ENCODE assay signal across 15 cellular contexts in the genomic region with DNA sequence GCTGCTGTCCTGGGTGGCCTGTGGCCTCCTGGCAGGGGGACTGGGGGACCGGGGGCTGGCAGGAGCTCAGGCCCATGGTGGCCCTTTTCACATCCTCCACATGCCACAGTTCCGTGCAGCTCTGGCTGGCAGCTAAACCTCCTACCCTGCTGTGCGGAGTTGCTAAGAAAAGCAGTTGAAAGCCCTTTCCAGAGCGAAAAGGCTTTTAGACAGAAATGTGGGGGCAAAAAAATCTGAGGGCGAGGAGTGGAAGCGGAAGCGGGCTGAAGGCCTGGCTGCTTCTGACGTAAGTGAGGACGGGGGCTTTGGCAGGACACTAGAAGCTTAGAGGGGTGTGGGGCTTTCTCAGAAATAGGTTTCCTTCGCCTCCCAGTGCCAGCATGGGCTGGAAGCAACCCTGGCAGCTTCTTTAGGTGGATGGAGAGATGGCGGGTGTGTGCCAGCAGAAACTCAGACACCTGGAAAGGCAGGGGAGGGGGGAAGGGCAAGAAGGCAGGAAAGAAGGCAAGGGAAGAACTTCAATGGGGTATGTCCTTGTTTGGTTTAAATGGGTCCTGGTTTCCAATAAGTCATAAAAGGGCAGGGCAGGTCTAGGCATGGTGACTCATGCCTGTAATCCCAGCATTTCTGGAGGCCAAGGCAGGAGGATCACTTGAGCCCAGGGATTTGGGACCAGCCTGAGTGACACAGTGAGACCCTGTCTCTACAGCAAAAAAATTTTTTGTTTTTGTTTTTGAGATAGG. TPM values are rescaled to one million over a fixed set of nuclear protein-coding genes. Genes with fewer than 3 reads are reported as not detected.
DNase-seq lines count a peak whose midpoint lies in the region; ATAC-seq and TF ChIP-seq lines count a peak whose summit lies in the region.
"Had no signal": no experiment of that assay in that cellular context is flagged by ENCODE, and none has a peak within 500 bp of the region (broad histone marks: within the 10 kb centered on the region; RNA-seq: fewer than 3 reads in every experiment).

No MANE protein-coding gene starts in this region.

- H4K5ac ChIP-seq in IMR-90 (ENCODE audit: low read depth, low read length) = no peak overlapping the region

- CTCF ChIA-PET in CD4-positive, alpha-beta T cell (lab: Charles Lee) = no interaction called here
- CTCF ChIA-PET in IMR-90 (lab: Yijun Ruan, JAX) = no interaction called here
- CTCF ChIA-PET in naive thymus-derived CD4-positive, alpha-beta T cell (lab: Charles Lee) = interaction anchor here (0.9 to 9.7 kb wide), 4 partner anchors 8 to 20 kb away, joined by 3 to 112 read pairs (median 50); a partner anchor contains a TSS

- no peak overlapping the region for H3K4ac ChIP-seq in IMR-90 (ENCODE audit: low read depth, low read length)

- H3K4me2 ChIP-seq in IMR-90 (ENCODE audit: low read depth, low read length) = no peak overlapping the region

- no peak overlapping the region for H3K27ac ChIP-seq in CD4-positive, alpha-beta T cell (ENCODE audit: low read depth, low read length)
- H3K27ac ChIP-seq in IMR-90 (ENCODE audit: insufficient read depth, low read length) (no peak overlapping the region), gastroesophageal sphincter (no peak overlapping the region)
- peak overlapping the region; percentile 52 for H3K27ac ChIP-seq in naive thymus-derived CD4-positive, alpha-beta T cell (ENCODE audit: low read depth, low read length)
- H3K27ac ChIP-seq: lower lobe of right lung, Peyer's patch had no signal

- H3K9me1 ChIP-seq in IMR-90 (ENCODE audit: insufficient read depth, low read length) = peaks cover 2% of the 10 kb centered on the region

- WGBS in IMR-90 (ENCODE audit: extremely low coverage in 2 of 2, insufficient read length in 1 of 2), 2 experiments = 94% methylated on average over 3 of the region's 11 CpGs; no CpG with 5 or more reads in 1 of the 2 experiments
- 95 to 100% methylated on average over 2 to 9 of the region's 11 CpGs for WGBS in gastroesophageal sphincter (ENCODE audit: low coverage in 1 of 2), 2 donors

- H2BK20ac ChIP-seq in IMR-90 (ENCODE audit: low read depth, low read length) = no peak overlapping the region

- no peak overlapping the region for H4K8ac ChIP-seq in IMR-90 (ENCODE audit: low read depth in 2 of 2, low read length in 2 of 2)

- no peaks in the 10 kb centered on the region for H3K27me3 ChIP-seq in CD4-positive, alpha-beta T cell (ENCODE audit: control insufficient read depth, insufficient read depth, low read length)
- H3K27me3 ChIP-seq in IMR-90 (ENCODE audit: control insufficient read depth, insufficient read depth, low read length) (peaks cover 39% of the 10 kb centered on the region), gastroesophageal sphincter (peaks cover 33% of the 10 kb centered on the region)
- H3K27me3 ChIP-seq in naive thymus-derived CD4-positive, alpha-beta T cell (ENCODE audit: control insufficient read depth in 2 of 2, insufficient read depth in 2 of 2, low read length in 2 of 2) = peaks cover 0 to 3% of the 10 kb centered on the region in 2 donors

- no peak overlapping the region for H3K9ac ChIP-seq in IMR-90 (ENCODE audit: low read depth, low read length)

- dilution Hi-C loops in IMR-90 (cut with HindIII; ENCODE audit: low sequenced_read_pairs, unreplicated experiment) = no loop called here

- no peak overlapping the region for H3K56ac ChIP-seq in IMR-90 (ENCODE audit: extremely low read depth, insufficient read depth, low read length)

- no peak for TF ChIP-seq RAD21 in IMR-90 (IDR thresholded peaks at IDR 0.05; ENCODE audit: low read length)

- H3K4me3 Mint-ChIP-seq in CD4-positive, alpha-beta T cell = peak overlapping the region; percentile 76
- peak overlapping the region in 9 of 10 donors; percentile 67 to 97 (median 86) for H3K4me3 Mint-ChIP-seq in naive thymus-derived CD4-positive, alpha-beta T cell
- H3K4me3 Mint-ChIP-seq: activated B cell treated with CpG ODN at 0.5 μM for 24 hours had no signal

- H3K18ac ChIP-seq in IMR-90 (ENCODE audit: low read depth, low read length) = no peak overlapping the region

- no peaks in the 10 kb centered on the region for H3K79me1 ChIP-seq in IMR-90 (ENCODE audit: low read depth in 1 of 2, low read length in 2 of 2)

- no peak for TF ChIP-seq POLR2A in IMR-90 (IDR thresholded peaks at IDR 0.05; ENCODE audit: low read depth, low read length)
- no peak for TF ChIP-seq POLR2A in gastroesophageal sphincter (IDR thresholded peaks at IDR 0.05)

- no peak overlapping the region for H3K4me3 ChIP-seq in IMR-90 (ENCODE audit: insufficient read depth, low read depth, low read length)
- H3K4me3 ChIP-seq in naive thymus-derived CD4-positive, alpha-beta T cell (ENCODE audit: low read length) = no peak overlapping the region
- no peak overlapping the region for H3K4me3 ChIP-seq in gastroesophageal sphincter
- H3K4me3 ChIP-seq: lower lobe of right lung, Peyer's patch had no signal

- no peak overlapping the region for H3K14ac ChIP-seq in IMR-90 (replicated peaks; ENCODE audit: low read depth, low read length)

- no peak for TF ChIP-seq CTCF in CD4-positive, alpha-beta T cell (IDR thresholded peaks at IDR 0.05)
- TF ChIP-seq CTCF in IMR-90 (conservative IDR thresholded peaks at IDR 0.05; ENCODE audit: low read depth, low read length) (no peak), gastroesophageal sphincter (IDR thresholded peaks at IDR 0.05) (no peak)

- no peak overlapping the region for H2BK120ac ChIP-seq in IMR-90 (ENCODE audit: low read depth, low read length)

- H3K4me1 ChIP-seq in IMR-90 (ENCODE audit: control insufficient read depth, insufficient read depth, low read length) = peaks cover 6% of the 10 kb centered on the region
- peaks cover 20 to 83% of the 10 kb centered on the region in 2 donors for H3K4me1 ChIP-seq in naive thymus-derived CD4-positive, alpha-beta T cell (ENCODE audit: control insufficient read depth in 2 of 2, insufficient read depth in 2 of 2, low read length in 2 of 2)
- peaks cover 0 to 45% (median 27%) of the 10 kb centered on the region in 3 donors for H3K4me1 ChIP-seq in gastroesophageal sphincter

- H2AK9ac ChIP-seq in IMR-90 (replicated peaks; ENCODE audit: low read depth, low read length, poor library complexity) = peak overlapping the region; percentile 19

- peak overlapping the region; percentile 2 for H2AFZ ChIP-seq in IMR-90 (replicated peaks; ENCODE audit: low read length, poor library complexity)

- no peak for ATAC-seq in CD4-positive, alpha-beta T cell (ENCODE audit: poor library complexity)
- ATAC-seq in IMR-90 (ENCODE audit: low read depth) (no peak), HG03378 (IDR thresholded peaks at IDR 0.05; ENCODE audit: unreplicated experiment) (no peak), HG03521 (IDR thresholded peaks at IDR 0.05; ENCODE audit: unreplicated experiment) (no peak), gastroesophageal sphincter (no peak)
- ATAC-seq in naive thymus-derived CD4-positive, alpha-beta T cell = no peak
- ATAC-seq: stimulated activated naive CD8-positive, alpha-beta T cell treated with anti-CD3 and anti-CD28 coated beads, Interleukin-15, Interleukin-2, amounts not matched to agents 100 U/mL and 50 U/mL, for 24 hours had no signal

- no peak for DNase-seq in CD4-positive, alpha-beta T cell
- DNase-seq in IMR-90 = no peak
- peak in 48 of 58 donors; percentile 37 to 95 (median 74) for DNase-seq in anterior cingulate cortex (lab: John Stamatoyannopoulos, UW)
- DNase-seq in naive thymus-derived CD4-positive, alpha-beta T cell = no peak
- no peak for DNase-seq in DMS114 treated with DMSO at 0.1 percent for 48 hours (lab: John Stamatoyannopoulos, UW; ENCODE audit: unreplicated experiment)
- DNase-seq: activated B cell treated with CpG ODN at 0.5 μM for 24 hours; activated gamma-delta T cell; effector CD8-positive, alpha-beta T cell; Peyer's patch; stimulated activated CD4-positive, alpha-beta T cell treated with anti-CD3 and anti-CD28 coated beads, Interleukin-4, amount 100 ng/mL, for 24 hours; stimulated activated naive CD8-positive, alpha-beta T cell treated with anti-CD3 and anti-CD28 coated beads, Interleukin-15, Interleukin-2, amounts not matched to agents 100 U/mL and 50 U/mL, for 24 hours had no signal

- in situ Hi-C loops in IMR-90 (cut with MboI; ENCODE audit: low sequenced_read_pairs) = no loop called here

- no peaks in the 10 kb centered on the region for H3K27me3 Mint-ChIP-seq in CD4-positive, alpha-beta T cell
- peaks cover 0 to 34% (median 0%) of the 10 kb centered on the region in 5 donors for H3K27me3 Mint-ChIP-seq in naive thymus-derived CD4-positive, alpha-beta T cell

- no TSS peak for BruUV-seq in IMR-90 (replicated peaks; lab: Mats Ljungman, UMichigan)

- H3K9me3 Mint-ChIP-seq in CD4-positive, alpha-beta T cell = no peaks in the 10 kb centered on the region
- peaks cover 0 to 2% (median 0%) of the 10 kb centered on the region in 11 donors for H3K9me3 Mint-ChIP-seq in naive thymus-derived CD4-positive, alpha-beta T cell
- H3K9me3 Mint-ChIP-seq: activated B cell treated with CpG ODN at 0.5 μM for 24 hours had no signal

- no peaks in the 10 kb centered on the region for H3K9me3 ChIP-seq in CD4-positive, alpha-beta T cell (ENCODE audit: control insufficient read depth, low read length)
- H3K9me3 ChIP-seq in IMR-90 (ENCODE audit: control insufficient read depth, insufficient read depth, low read length) = no peaks in the 10 kb centered on the region
- H3K9me3 ChIP-seq in naive thymus-derived CD4-positive, alpha-beta T cell (ENCODE audit: control insufficient read depth in 2 of 3, low read length in 3 of 3) = no peaks in the 10 kb centered on the region
- H3K9me3 ChIP-seq in gastroesophageal sphincter = no peaks in the 10 kb centered on the region
- H3K9me3 ChIP-seq: lower lobe of right lung, Peyer's patch had no signal

- peaks cover 85% of the 10 kb centered on the region for H3K4me1 Mint-ChIP-seq in CD4-positive, alpha-beta T cell (ENCODE audit: low read depth)
- peaks cover 40 to 90% (median 82%) of the 10 kb centered on the region in 7 donors for H3K4me1 Mint-ChIP-seq in naive thymus-derived CD4-positive, alpha-beta T cell

- H3K27ac Mint-ChIP-seq in CD4-positive, alpha-beta T cell = peak overlapping the region; percentile 91
- peak overlapping the region; percentile 68 to 97 (median 90) for H3K27ac Mint-ChIP-seq in naive thymus-derived CD4-positive, alpha-beta T cell
- H3K27ac Mint-ChIP-seq: activated B cell treated with CpG ODN at 0.5 μM for 24 hours had no signal

- H4K91ac ChIP-seq in IMR-90 (ENCODE audit: insufficient read depth, low read depth, low read length) = no peak overlapping the region

- H3K23ac ChIP-seq in IMR-90 (ENCODE audit: low read depth, low read length) = no peak overlapping the region

- H2BK5ac ChIP-seq in IMR-90 (ENCODE audit: low read depth, low read length, poor library complexity, severe bottlenecking) = no peak overlapping the region

- no peaks in the 10 kb centered on the region for H4K20me1 ChIP-seq in IMR-90 (ENCODE audit: insufficient read depth, low read length)

- TF ChIP-seq EP300 in gastroesophageal sphincter (IDR thresholded peaks at IDR 0.05) = no peak

- H3K36me3 ChIP-seq in IMR-90 (ENCODE audit: control insufficient read depth, insufficient read depth, low read length) (no peaks in the 10 kb centered on the region), gastroesophageal sphincter (no peaks in the 10 kb centered on the region)
- H3K36me3 ChIP-seq in naive thymus-derived CD4-positive, alpha-beta T cell (ENCODE audit: control insufficient read depth in 2 of 3, insufficient read depth in 3 of 3, low read length in 3 of 3) = no peaks in the 10 kb centered on the region
- H3K36me3 ChIP-seq: lower lobe of right lung, Peyer's patch had no signal

- H2AK5ac ChIP-seq in IMR-90 (ENCODE audit: low read depth, low read length) = no peak overlapping the region

- H3K36me3 Mint-ChIP-seq in CD4-positive, alpha-beta T cell (ENCODE audit: low read depth) = peaks cover 13% of the 10 kb centered on the region
- peaks cover 0 to 10% (median 0%) of the 10 kb centered on the region in 5 donors for H3K36me3 Mint-ChIP-seq in naive thymus-derived CD4-positive, alpha-beta T cell

- H2BK15ac ChIP-seq in IMR-90 (ENCODE audit: low read depth, low read length) = no peak overlapping the region

- intact Hi-C loops in CD4-positive, alpha-beta T cell (cut with DNase I, micrococcal nuclease) = no loop called here
- intact Hi-C loops in IMR-90 (cut with micrococcal nuclease) = no loop called here
- intact Hi-C loops in naive thymus-derived CD4-positive, alpha-beta T cell (cut with micrococcal nuclease) = no loop called here

- POLR2A ChIA-PET in CD4-positive, alpha-beta T cell (lab: Charles Lee) = interaction anchor here (8.6 kb wide), 1 partner anchor 12 kb away, joined by 266 read pairs; a partner anchor contains a TSS
- POLR2A ChIA-PET in IMR-90 (lab: Charles Lee; ENCODE audit: unreplicated experiment) = no interaction called here
- POLR2A ChIA-PET in naive thymus-derived CD4-positive, alpha-beta T cell (lab: Charles Lee) = interaction anchor here (0.5 to 12.0 kb wide), 5 partner anchors 11 to 211 kb away, joined by 3 to 444 read pairs (median 4); a partner anchor contains a TSS

RNA-seq across cellular contexts. Expression of a gene that starts 11.2 kb away (rescaled TPM):
- total RNA-seq in CD4-positive, alpha-beta T cell = 100 to 1,000 TPM; 159 to 166 TPM
- 43.0 and 46.8 TPM in 2 replicates for total RNA-seq in IMR-90 (2012; rRNA removed)
- polyA plus RNA-seq in IMR-90 (2012; rRNA removed) = 62.0 and 68.0 TPM in 2 replicates
- polyA plus RNA-seq in IMR-90 (2012; cell fraction: cytosol; rRNA removed) = 52.8 and 75.7 TPM in 2 replicates
- polyA plus RNA-seq in IMR-90 (2012; cell fraction: nucleus; rRNA removed; ENCODE audit: low replicate concordance) = 126 and 364 TPM in 2 replicates
- total RNA-seq in naive thymus-derived CD4-positive, alpha-beta T cell = 100 to 1,000 TPM; 146 to 291 (median 263) TPM
- polyA plus RNA-seq in naive thymus-derived CD4-positive, alpha-beta T cell = 10 to 100 TPM; 41.5 to 70.5 TPM
- 10 to 100 TPM; 39.2 to 78.8 (median 46.5) TPM for total RNA-seq in gastroesophageal sphincter

RNA-seq across cellular contexts. Expression of a gene that starts 45.4 kb away (rescaled TPM):
- total RNA-seq in CD4-positive, alpha-beta T cell = 1 to 10 TPM; 5.5 to 6.5 TPM
- total RNA-seq in IMR-90 (2012; rRNA removed) (23.1 and 25.8 TPM in 2 replicates), gastroesophageal sphincter (10 to 100 TPM in 2 of 4 donors, 1 to 10 TPM in 2; 5.0 to 25.0 (median 14.1) TPM)
- 377 and 389 TPM in 2 replicates for polyA plus RNA-seq in IMR-90 (2012; rRNA removed)
- 720 and 780 TPM in 2 replicates for polyA plus RNA-seq in IMR-90 (2012; cell fraction: cytosol; rRNA removed)
- 135 and 153 TPM in 2 replicates for polyA plus RNA-seq in IMR-90 (2012; cell fraction: nucleus; rRNA removed; ENCODE audit: low replicate concordance)
- 10 to 100 TPM in 2 of 5 experiments, 1 to 10 TPM in 3; 4.9 to 13.5 (median 8.8) TPM for total RNA-seq in naive thymus-derived CD4-positive, alpha-beta T cell
- polyA plus RNA-seq in naive thymus-derived CD4-positive, alpha-beta T cell = under 1 TPM in 1 of 2 donors, not detected in 1; 0.35 TPM

RNA-seq across cellular contexts. Expression of a gene that starts 55.5 kb away (rescaled TPM):
- total RNA-seq in CD4-positive, alpha-beta T cell = 1 to 10 TPM; 3.2 to 3.7 TPM
- total RNA-seq in IMR-90 (2012; rRNA removed) (0.18 and 0.28 TPM in 2 replicates), gastroesophageal sphincter (1 to 10 TPM in 1 of 4 donors, under 1 TPM in 2, not detected in 1; 0.27 to 1.3 (median 0.69) TPM)
- polyA plus RNA-seq in IMR-90 (2012; rRNA removed) = 0.09 and 0.19 TPM in 2 replicates
- polyA plus RNA-seq in IMR-90 (2012; cell fraction: cytosol; rRNA removed) = 0.16 and 0.19 TPM in 2 replicates
- 0.49 and 1.0 TPM in 2 replicates for polyA plus RNA-seq in IMR-90 (2012; cell fraction: nucleus; rRNA removed; ENCODE audit: low replicate concordance)
- total RNA-seq in naive thymus-derived CD4-positive, alpha-beta T cell = 1 to 10 TPM in 2 of 5 experiments, under 1 TPM in 1, not detected in 2; 0.48 to 3.5 (median 3.1) TPM
- under 1 TPM; 0.15 to 0.17 TPM for polyA plus RNA-seq in naive thymus-derived CD4-positive, alpha-beta T cell
- total RNA-seq: lower lobe of right lung had no signal

RNA-seq across cellular contexts. Expression of a gene that starts 58.6 kb away (rescaled TPM):
- not detected for total RNA-seq in CD4-positive, alpha-beta T cell
- total RNA-seq in IMR-90 (2012; rRNA removed) (8.1 and 10.0 TPM in 2 replicates), gastroesophageal sphincter (1 to 10 TPM in 3 of 4 donors, under 1 TPM in 1; 0.81 to 5.2 (median 1.7) TPM)
- polyA plus RNA-seq in IMR-90 (2012; rRNA removed) = 76.9 and 82.3 TPM in 2 replicates
- polyA plus RNA-seq in IMR-90 (2012; cell fraction: cytosol; rRNA removed) = 85.0 and 112 TPM in 2 replicates
- polyA plus RNA-seq in IMR-90 (2012; cell fraction: nucleus; rRNA removed; ENCODE audit: low replicate concordance) = 50.1 and 52.2 TPM in 2 replicates
- not detected for total RNA-seq in naive thymus-derived CD4-positive, alpha-beta T cell
- not detected for polyA plus RNA-seq in naive thymus-derived CD4-positive, alpha-beta T cell
- total RNA-seq: activated B cell treated with CpG ODN at 0.5 μM for 24 hours had no signal

Comparison
In these comparisons a context has a peak if more than half of its experiments do, and no peak if none do; other contexts are left out.
1. DNase-seq: peak in anterior cingulate cortex (48 of 58); none in CD4-positive, alpha-beta T cell (0 of 10), IMR-90 (single experiment), naive thymus-derived CD4-positive, alpha-beta T cell (0 of 9) and DMS114 treated with DMSO at 0.1 percent for 48 hours (single experiment).